In the genomic region with DNA sequence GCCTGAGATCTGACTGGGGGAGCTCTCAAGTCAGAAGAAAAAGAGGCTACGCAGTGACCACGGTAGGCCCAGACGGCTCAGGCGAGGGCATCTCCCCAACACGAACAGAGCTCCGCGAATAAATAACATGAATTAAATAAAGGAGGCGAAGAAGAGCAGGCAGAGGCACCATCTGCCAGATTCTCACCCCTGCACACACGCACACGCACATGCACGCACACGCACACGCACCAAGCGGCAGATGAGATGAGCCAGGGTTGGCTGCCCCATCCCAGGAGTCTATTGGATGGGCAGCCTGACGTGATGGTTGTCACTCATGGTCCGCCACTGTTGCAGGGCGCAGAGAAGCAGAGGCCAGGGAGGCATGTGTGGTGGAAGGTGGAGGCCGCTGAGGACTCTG, we compare ENCODE assay signal across 25 cellular contexts.
"Had no signal": no experiment of that assay in that cellular context is flagged by ENCODE, and none has a peak within 500 bp of the region (broad histone marks: within the 10 kb centered on the region; RNA-seq: fewer than 3 reads in every experiment).

No MANE protein-coding gene starts in this region.

- H3K4me3 Mint-ChIP-seq: naive thymus-derived CD4-positive, alpha-beta T cell; natural killer cell treated with Interleukin-12 subunit alpha and Interleukin-12 subunit beta and Interleukin-15 and Interleukin-18, amount 100 ng/mL, for 72 hours; stimulated activated naive B cell treated with anti-CD40 and anti-IgM and Interleukin-4, amounts not matched to agents 10 μg/mL and 1 μg/mL and 100 μg/mL, for 72 hours had no signal

- H3K4me1 ChIP-seq: left lung, pancreas, prostate gland, stomach, suprapubic skin, tibial nerve, upper lobe of left lung had no signal

- H3K36me3 Mint-ChIP-seq: natural killer cell treated with Interleukin-12 subunit alpha and Interleukin-12 subunit beta and Interleukin-15 and Interleukin-18, amount 100 ng/mL, for 72 hours; stimulated activated naive B cell treated with anti-CD40 and anti-IgM and Interleukin-4, amounts not matched to agents 10 μg/mL and 1 μg/mL and 100 μg/mL, for 72 hours had no signal

- H3K4me1 Mint-ChIP-seq: naive thymus-derived CD4-positive, alpha-beta T cell; stimulated activated naive B cell treated with anti-CD40 and anti-IgM and Interleukin-4, amounts not matched to agents 10 μg/mL and 1 μg/mL and 100 μg/mL, for 72 hours had no signal

- H3K9me3 ChIP-seq: left lung, mucosa of descending colon, pancreas, prostate gland, stomach, suprapubic skin, tibial nerve, upper lobe of left lung had no signal

- H3K27me3 Mint-ChIP-seq: natural killer cell treated with Interleukin-12 subunit alpha and Interleukin-12 subunit beta and Interleukin-15 and Interleukin-18, amount 100 ng/mL, for 72 hours; stimulated activated naive B cell treated with anti-CD40 and anti-IgM and Interleukin-4, amounts not matched to agents 10 μg/mL and 1 μg/mL and 100 μg/mL, for 72 hours had no signal

- H3K27ac Mint-ChIP-seq: naive thymus-derived CD4-positive, alpha-beta T cell; natural killer cell treated with Interleukin-12 subunit alpha and Interleukin-12 subunit beta and Interleukin-15 and Interleukin-18, amount 100 ng/mL, for 72 hours; stimulated activated naive B cell treated with anti-CD40 and anti-IgM and Interleukin-4, amounts not matched to agents 10 μg/mL and 1 μg/mL and 100 μg/mL, for 72 hours had no signal

- H3K36me3 ChIP-seq: pancreas, prostate gland had no signal

- H3K27me3 ChIP-seq: left lung, pancreas, stomach, suprapubic skin, tibial nerve, upper lobe of left lung had no signal

- H3K27ac ChIP-seq: left lung, pancreas, prostate gland, skin epidermis, stomach, suprapubic skin, tibial nerve, upper lobe of left lung had no signal

- H3K4me3 ChIP-seq: left lung, lung, mucosa of descending colon, pancreas, prostate gland, skin epidermis, stomach, suprapubic skin, tibial nerve, upper lobe of left lung had no signal

- ATAC-seq: left colon; left lung; mucosa of descending colon; naive thymus-derived CD4-positive, alpha-beta T cell; pancreas; right cardiac atrium; sciatic nerve; stimulated activated naive B cell treated with anti-CD40 and anti-IgM and Interleukin-4, amounts not matched to agents 10 μg/mL and 1 μg/mL and 100 μg/mL, for 72 hours; stimulated activated naive CD8-positive, alpha-beta T cell treated with anti-CD3 and anti-CD28 coated beads, Interleukin-15, Interleukin-2, amounts not matched to agents 100 U/mL and 50 U/mL, for 24 hours had no signal

- H3K9me3 Mint-ChIP-seq: naive thymus-derived CD4-positive, alpha-beta T cell; natural killer cell treated with Interleukin-12 subunit alpha and Interleukin-12 subunit beta and Interleukin-15 and Interleukin-18, amount 100 ng/mL, for 72 hours; stimulated activated naive B cell treated with anti-CD40 and anti-IgM and Interleukin-4, amounts not matched to agents 10 μg/mL and 1 μg/mL and 100 μg/mL, for 72 hours had no signal

- DNase-seq: hippocampal formation; left colon; left lung; midbrain; mucosa of descending colon; naive thymus-derived CD4-positive, alpha-beta T cell; nucleus accumbens; pancreas; retina; right cardiac atrium; stimulated activated CD4-positive, alpha-beta T cell treated with anti-CD3 and anti-CD28 coated beads, Interleukin-12 subunit alpha, Interleukin-12 subunit beta, amount 100 ng/mL, for 4 hours; stimulated activated CD4-positive, alpha-beta T cell treated with anti-CD3 and anti-CD28 coated beads, Interleukin-15, amount 100 ng/mL, for 24 hours; stimulated activated CD4-positive, alpha-beta T cell treated with anti-CD3 and anti-CD28 coated beads, Interleukin-2, amount 100 ng/mL, for 24 hours; stimulated activated CD4-positive, alpha-beta T cell treated with anti-CD3 and anti-CD28 coated beads, Interleukin-4, amount 100 ng/mL, for 1 hour; stimulated activated naive B cell treated with anti-CD40 and anti-IgM and Interleukin-4, amounts not matched to agents 10 μg/mL and 1 μg/mL and 100 μg/mL, for 72 hours; stimulated activated naive CD8-positive, alpha-beta T cell treated with anti-CD3 and anti-CD28 coated beads, Interleukin-15, Interleukin-2, amounts not matched to agents 100 U/mL and 50 U/mL, for 24 hours; stomach had no signal
